1 cellular context compared by ENCODE assay signal in genomic region chr17:3740611-3741073, GRCh38.
A peak's percentile ranks its signal among the peaks of the same experiment; 100 is the strongest.
TF ChIP-seq lines count a peak whose summit lies in the region.

No MANE protein-coding gene starts in this region.

TF ChIP-seq in GM12878, 131 proteins besides CTCF, POLR2A, EP300 and RAD21 (continued from another document):
- no peak for TF ChIP-seq PRDM15 (CRISPR knock-in tag; IDR thresholded peaks at IDR 0.05)
- TF ChIP-seq ZZZ3 (IDR thresholded peaks at IDR 0.05; ENCODE audit: control insufficient read depth, insufficient read length, low read depth), result no peak
- 0 out of 2 replicates have a peak, but pooled peaks have one; percentile 13 for TF ChIP-seq RUNX3 (IDR thresholded peaks at IDR 0.05; ENCODE audit: low read length)
- peak; percentile 58 for TF ChIP-seq GABPA (IDR thresholded peaks at IDR 0.05; ENCODE audit: low read depth)
- TF ChIP-seq ZNF687 (IDR thresholded peaks at IDR 0.05), result peak; percentile 79; the same call in 1 of the 2 replicates
- TF ChIP-seq TCF12 (IDR thresholded peaks at IDR 0.05; ENCODE audit: low read depth, low read length), result peak; percentile 20; the same call in 1 of the 2 replicates
- TF ChIP-seq MAX (IDR thresholded peaks at IDR 0.05; ENCODE audit: low read depth, low read length), result peak; percentile 65; the same call in 1 of the 2 replicates
